ENCODE assay signal across 9 cellular contexts in the genomic region with DNA sequence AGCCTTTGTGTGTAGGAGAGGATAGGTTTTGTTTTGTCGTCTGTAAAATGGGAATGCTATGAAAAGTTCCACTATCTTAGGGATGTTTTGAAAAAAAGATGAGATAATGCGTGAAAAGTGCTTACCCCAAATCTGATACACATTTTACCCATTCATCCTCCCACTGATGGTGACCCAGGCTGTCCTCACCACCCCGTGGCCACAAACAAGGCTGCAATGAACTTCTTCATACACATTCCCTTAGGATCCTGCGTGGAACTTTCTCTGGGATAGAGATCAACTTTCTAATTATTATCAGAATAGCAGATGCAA. TPM values are rescaled to one million over a fixed set of nuclear protein-coding genes. Genes with fewer than 3 reads are reported as not detected.
DNase-seq lines count a peak whose midpoint lies in the region; ATAC-seq, FAIRE-seq and TF ChIP-seq lines count a peak whose summit lies in the region.
"Had no signal": no experiment of that assay in that cellular context is flagged by ENCODE, and none has a peak within 500 bp of the region (broad histone marks: within the 10 kb centered on the region; RNA-seq: fewer than 3 reads in every experiment).

No MANE protein-coding gene starts in this region.

- H3K27ac ChIP-seq in A673 (ENCODE audit: low read depth, low read length, poor library complexity, severe bottlenecking) (no peak overlapping the region), HEK293 (ENCODE audit: extremely low read depth, low read depth, low read length) (no peak overlapping the region), breast epithelium (no peak overlapping the region), mucosa of rectum (ENCODE audit: low read depth in 2 of 2, low read length in 2 of 2) (no peak overlapping the region), pancreas (no peak overlapping the region)
- H3K27ac ChIP-seq in effector memory CD4-positive, alpha-beta T cell (ENCODE audit: insufficient read depth, low read length, poor library complexity, severe bottlenecking), result no peak overlapping the region
- H3K27ac ChIP-seq: right atrium auricular region had no signal

- DNase-seq in A673 (ENCODE audit: low spot score) (no peak), breast epithelium (ENCODE audit: low spot score in 2 of 2) (no peak), pancreas (no peak), AG08395 (ENCODE audit: low spot score) (no peak)
- DNase-seq in effector memory CD4-positive, alpha-beta T cell, result no peak

- POLR2A ChIA-PET in A673 (lab: Charles Lee; ENCODE audit: low non-redundant PET), result no interaction called here
- POLR2A ChIA-PET in HEK293 (lab: Yijun Ruan, JAX), result no interaction called here

- FAIRE-seq in pancreas (lab: Jason Lieb, UNC), result no peak

- peaks cover 19% of the 10 kb centered on the region for H3K27me3 ChIP-seq in A673 (replicated peaks; ENCODE audit: insufficient read depth, low read depth, low read length, poor library complexity)
- H3K27me3 ChIP-seq in breast epithelium, result peaks cover 0 to 36% of the 10 kb centered on the region in 2 donors
- peaks cover 0 to 5% of the 10 kb centered on the region in 2 donors for H3K27me3 ChIP-seq in mucosa of rectum (ENCODE audit: control insufficient read depth in 2 of 2, insufficient read depth in 2 of 2, low read length in 2 of 2)
- peaks cover 0 to 13% (median under 1%) of the 10 kb centered on the region in 4 donors for H3K27me3 ChIP-seq in pancreas
- H3K27me3 ChIP-seq in effector memory CD4-positive, alpha-beta T cell (replicated peaks; ENCODE audit: control insufficient read depth, insufficient read depth, low read length, poor library complexity, severe bottlenecking), result peaks cover 6% of the 10 kb centered on the region
- H3K27me3 ChIP-seq: right atrium auricular region had no signal

- 30 to 32% methylated on average over 4 of the region's 4 CpGs for WGBS in pancreas, 2 donors

- intact Hi-C loops in A673 (cut with micrococcal nuclease; ENCODE audit: unreplicated experiment) (no loop called here), breast epithelium (cut with DNase I; ENCODE audit: low total_unique reads) (no loop called here), pancreas (cut with DNase I) (no loop called here)

- CTCF ChIA-PET in A673 (lab: Charles Lee) (no interaction called here), HEK293 (lab: Yijun Ruan, JAX) (no interaction called here)

- H3K9me3 ChIP-seq in A673 (ENCODE audit: low read depth, low read length, poor library complexity, severe bottlenecking) (no peaks in the 10 kb centered on the region), HEK293 (ENCODE audit: control insufficient read depth, insufficient read depth, low read depth, low read length) (no peaks in the 10 kb centered on the region), breast epithelium (peaks cover 0 to 7% of the 10 kb centered on the region in 2 donors), mucosa of rectum (ENCODE audit: control insufficient read depth in 2 of 2, low read length in 2 of 2) (no peaks in the 10 kb centered on the region), pancreas (no peaks in the 10 kb centered on the region)
- no peaks in the 10 kb centered on the region for H3K9me3 ChIP-seq in effector memory CD4-positive, alpha-beta T cell (ENCODE audit: control insufficient read depth, low read length)

- BruUV-seq in A673 (replicated peaks; lab: Mats Ljungman, UMichigan), result no TSS peak

- TF ChIP-seq CTCF in A673 (conservative IDR thresholded peaks at IDR 0.05; ENCODE audit: low read depth, low read length) (no peak), HEK293 (tag by site-specific recombination; IDR thresholded peaks at IDR 0.05) (no peak), breast epithelium (IDR thresholded peaks at IDR 0.05) (no peak), pancreas (IDR thresholded peaks at IDR 0.05) (no peak)

- no peak for TF ChIP-seq POLR2A in breast epithelium (IDR thresholded peaks at IDR 0.05)

- H3K4me3 ChIP-seq in A673 (ENCODE audit: low read depth, low read length, poor library complexity, severe bottlenecking) (peak overlapping the region; percentile 74), HEK293 (ENCODE audit: low read depth, low read length) (peak overlapping the region; percentile 50), breast epithelium (peak overlapping the region; percentile 36 to 68 (median 55)), mucosa of rectum (ENCODE audit: low read length in 2 of 2) (peak overlapping the region; percentile 33 to 48), pancreas (peak overlapping the region in 2 of 4 donors; percentile 76 to 81)
- no peak overlapping the region for H3K4me3 ChIP-seq in effector memory CD4-positive, alpha-beta T cell (ENCODE audit: insufficient read depth, low read depth, low read length, poor library complexity, severe bottlenecking)

- ATAC-seq in HG02763 (IDR thresholded peaks at IDR 0.05; ENCODE audit: unreplicated experiment) (no peak), pancreas (no peak)

- H3K36me3 ChIP-seq in A673 (ENCODE audit: insufficient read depth, low read length, poor library complexity, severe bottlenecking) (no peaks in the 10 kb centered on the region), HEK293 (ENCODE audit: control insufficient read depth in 2 of 2, insufficient read depth in 1 of 2, low read length in 2 of 2) (no peaks in the 10 kb centered on the region), breast epithelium (no peaks in the 10 kb centered on the region), mucosa of rectum (ENCODE audit: control insufficient read depth in 2 of 2, insufficient read depth in 2 of 2, low read length in 2 of 2) (no peaks in the 10 kb centered on the region), pancreas (no peaks in the 10 kb centered on the region)
- H3K36me3 ChIP-seq in effector memory CD4-positive, alpha-beta T cell (ENCODE audit: control insufficient read depth, insufficient read depth, low read length), result no peaks in the 10 kb centered on the region
- H3K36me3 ChIP-seq: right atrium auricular region had no signal

- no peak overlapping the region for H3K9ac ChIP-seq in mucosa of rectum (ENCODE audit: low read depth in 1 of 2, low read length in 2 of 2)

- H3K4me1 ChIP-seq in A673 (ENCODE audit: insufficient read depth, low read length, poor library complexity, severe bottlenecking) (no peaks in the 10 kb centered on the region), HEK293 (ENCODE audit: control insufficient read depth, insufficient read depth, low read length) (no peaks in the 10 kb centered on the region), breast epithelium (peaks cover 0 to 3% of the 10 kb centered on the region in 2 donors), mucosa of rectum (ENCODE audit: control insufficient read depth in 2 of 2, insufficient read depth in 2 of 2, low read length in 2 of 2) (no peaks in the 10 kb centered on the region), pancreas (no peaks in the 10 kb centered on the region)
- peaks cover 3% of the 10 kb centered on the region for H3K4me1 ChIP-seq in effector memory CD4-positive, alpha-beta T cell (ENCODE audit: control insufficient read depth, insufficient read depth, low read length, poor library complexity, severe bottlenecking)

TF ChIP-seq in HEK293, 187 proteins besides CTCF, POLR2A, EP300 and RAD21:
- TF ChIP-seq ZNF24 (tag by site-specific recombination; IDR thresholded peaks at IDR 0.05) (no peak), PRDM1 (tag by site-specific recombination; IDR thresholded peaks at IDR 0.05) (peak; percentile 48; the same call in 1 of the 2 replicates), ZNF324 (tag by site-specific recombination; IDR thresholded peaks at IDR 0.05) (0 out of 2 replicates have a peak, but pooled peaks have one; percentile 5), ZNF664 (tag by site-specific recombination; IDR thresholded peaks at IDR 0.05) (no peak), ZFHX2 (tag by site-specific recombination; conservative IDR thresholded peaks at IDR 0.05) (0 out of 2 replicates have a peak, but pooled peaks have one; percentile 32), ZNF791 (tag by site-specific recombination; IDR thresholded peaks at IDR 0.05) (no peak), ZBTB8A (tag by site-specific recombination; IDR thresholded peaks at IDR 0.05) (0 out of 2 replicates have a peak, but pooled peaks have one; percentile 2)
- TF ChIP-seq, protein P1, sequence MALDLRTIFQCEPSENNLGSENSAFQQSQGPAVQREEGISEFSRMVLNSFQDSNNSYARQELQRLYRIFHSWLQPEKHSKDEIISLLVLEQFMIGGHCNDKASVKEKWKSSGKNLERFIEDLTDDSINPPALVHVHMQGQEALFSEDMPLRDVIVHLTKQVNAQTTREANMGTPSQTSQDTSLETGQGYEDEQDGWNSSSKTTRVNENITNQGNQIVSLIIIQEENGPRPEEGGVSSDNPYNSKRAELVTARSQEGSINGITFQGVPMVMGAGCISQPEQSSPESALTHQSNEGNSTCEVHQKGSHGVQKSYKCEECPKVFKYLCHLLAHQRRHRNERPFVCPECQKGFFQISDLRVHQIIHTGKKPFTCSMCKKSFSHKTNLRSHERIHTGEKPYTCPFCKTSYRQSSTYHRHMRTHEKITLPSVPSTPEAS (tag by site-specific recombination; IDR thresholded peaks at IDR 0.05), result no peak

RNA-seq across cellular contexts. Expression of gene OGDHL, which starts 0.4 kb away (rescaled TPM):
- 1.6 and 2.6 TPM in 2 replicates for total RNA-seq in A673 (2021)
- total RNA-seq in breast epithelium, result not detected
- 1 to 10 TPM; 1.7 to 5.5 (median 3.2) TPM for total RNA-seq in pancreas
- 10 to 100 TPM in 1 of 2 donors, 1 to 10 TPM in 1; 9.2 to 25.9 TPM for polyA plus RNA-seq in pancreas
